Comparison of ENCODE assay signal across 1 cellular context in the genomic region with DNA sequence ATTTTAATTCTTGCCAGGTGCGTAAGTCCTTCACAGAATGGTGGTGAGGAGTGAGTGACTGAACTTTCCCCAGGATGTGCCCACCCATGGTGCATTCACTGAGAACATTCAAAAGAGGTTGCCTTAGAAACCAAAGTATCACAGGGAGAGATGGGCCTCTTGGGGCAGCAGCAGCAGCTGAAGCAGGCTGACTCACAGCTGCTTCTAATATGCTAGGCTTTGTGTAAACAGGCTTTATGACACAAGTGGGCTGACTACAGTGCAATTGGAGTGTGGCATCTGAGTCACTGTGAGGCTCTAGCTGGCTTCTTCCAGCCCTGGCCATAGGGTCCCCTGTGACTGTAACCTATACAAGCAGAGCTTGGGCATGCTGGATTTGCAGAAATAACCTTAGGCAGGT.
TF ChIP-seq lines count a peak whose summit lies in the region.

No MANE protein-coding gene starts in this region.

TF ChIP-seq in HEK293, 187 proteins besides CTCF, POLR2A, EP300 and RAD21 (continued from another document):
- TF ChIP-seq, protein P1, sequence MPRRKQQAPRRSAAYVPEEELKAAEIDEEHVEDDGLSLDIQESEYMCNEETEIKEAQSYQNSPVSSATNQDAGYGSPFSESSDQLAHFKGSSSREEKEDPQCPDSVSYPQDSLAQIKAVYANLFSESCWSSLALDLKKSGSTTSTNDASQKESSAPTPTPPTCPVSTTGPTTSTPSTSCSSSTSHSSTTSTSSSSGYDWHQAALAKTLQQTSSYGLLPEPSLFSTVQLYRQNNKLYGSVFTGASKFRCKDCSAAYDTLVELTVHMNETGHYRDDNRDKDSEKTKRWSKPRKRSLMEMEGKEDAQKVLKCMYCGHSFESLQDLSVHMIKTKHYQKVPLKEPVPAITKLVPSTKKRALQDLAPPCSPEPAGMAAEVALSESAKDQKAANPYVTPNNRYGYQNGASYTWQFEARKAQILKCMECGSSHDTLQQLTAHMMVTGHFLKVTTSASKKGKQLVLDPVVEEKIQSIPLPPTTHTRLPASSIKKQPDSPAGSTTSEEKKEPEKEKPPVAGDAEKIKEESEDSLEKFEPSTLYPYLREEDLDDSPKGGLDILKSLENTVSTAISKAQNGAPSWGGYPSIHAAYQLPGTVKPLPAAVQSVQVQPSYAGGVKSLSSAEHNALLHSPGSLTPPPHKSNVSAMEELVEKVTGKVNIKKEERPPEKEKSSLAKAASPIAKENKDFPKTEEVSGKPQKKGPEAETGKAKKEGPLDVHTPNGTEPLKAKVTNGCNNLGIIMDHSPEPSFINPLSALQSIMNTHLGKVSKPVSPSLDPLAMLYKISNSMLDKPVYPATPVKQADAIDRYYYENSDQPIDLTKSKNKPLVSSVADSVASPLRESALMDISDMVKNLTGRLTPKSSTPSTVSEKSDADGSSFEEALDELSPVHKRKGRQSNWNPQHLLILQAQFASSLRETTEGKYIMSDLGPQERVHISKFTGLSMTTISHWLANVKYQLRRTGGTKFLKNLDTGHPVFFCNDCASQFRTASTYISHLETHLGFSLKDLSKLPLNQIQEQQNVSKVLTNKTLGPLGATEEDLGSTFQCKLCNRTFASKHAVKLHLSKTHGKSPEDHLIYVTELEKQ (tag by site-specific recombination; IDR thresholded peaks at IDR 0.05; ENCODE audit: borderline replicate concordance): peak; percentile 91
- TF ChIP-seq, protein P2, sequence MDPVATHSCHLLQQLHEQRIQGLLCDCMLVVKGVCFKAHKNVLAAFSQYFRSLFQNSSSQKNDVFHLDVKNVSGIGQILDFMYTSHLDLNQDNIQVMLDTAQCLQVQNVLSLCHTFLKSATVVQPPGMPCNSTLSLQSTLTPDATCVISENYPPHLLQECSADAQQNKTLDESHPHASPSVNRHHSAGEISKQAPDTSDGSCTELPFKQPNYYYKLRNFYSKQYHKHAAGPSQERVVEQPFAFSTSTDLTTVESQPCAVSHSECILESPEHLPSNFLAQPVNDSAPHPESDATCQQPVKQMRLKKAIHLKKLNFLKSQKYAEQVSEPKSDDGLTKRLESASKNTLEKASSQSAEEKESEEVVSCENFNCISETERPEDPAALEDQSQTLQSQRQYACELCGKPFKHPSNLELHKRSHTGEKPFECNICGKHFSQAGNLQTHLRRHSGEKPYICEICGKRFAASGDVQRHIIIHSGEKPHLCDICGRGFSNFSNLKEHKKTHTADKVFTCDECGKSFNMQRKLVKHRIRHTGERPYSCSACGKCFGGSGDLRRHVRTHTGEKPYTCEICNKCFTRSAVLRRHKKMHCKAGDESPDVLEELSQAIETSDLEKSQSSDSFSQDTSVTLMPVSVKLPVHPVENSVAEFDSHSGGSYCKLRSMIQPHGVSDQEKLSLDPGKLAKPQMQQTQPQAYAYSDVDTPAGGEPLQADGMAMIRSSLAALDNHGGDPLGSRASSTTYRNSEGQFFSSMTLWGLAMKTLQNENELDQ (tag by site-specific recombination; IDR thresholded peaks at IDR 0.05; ENCODE audit: low read depth): no peak
